Comparison of ENCODE assay signal across 8 cellular contexts in the genomic region with DNA sequence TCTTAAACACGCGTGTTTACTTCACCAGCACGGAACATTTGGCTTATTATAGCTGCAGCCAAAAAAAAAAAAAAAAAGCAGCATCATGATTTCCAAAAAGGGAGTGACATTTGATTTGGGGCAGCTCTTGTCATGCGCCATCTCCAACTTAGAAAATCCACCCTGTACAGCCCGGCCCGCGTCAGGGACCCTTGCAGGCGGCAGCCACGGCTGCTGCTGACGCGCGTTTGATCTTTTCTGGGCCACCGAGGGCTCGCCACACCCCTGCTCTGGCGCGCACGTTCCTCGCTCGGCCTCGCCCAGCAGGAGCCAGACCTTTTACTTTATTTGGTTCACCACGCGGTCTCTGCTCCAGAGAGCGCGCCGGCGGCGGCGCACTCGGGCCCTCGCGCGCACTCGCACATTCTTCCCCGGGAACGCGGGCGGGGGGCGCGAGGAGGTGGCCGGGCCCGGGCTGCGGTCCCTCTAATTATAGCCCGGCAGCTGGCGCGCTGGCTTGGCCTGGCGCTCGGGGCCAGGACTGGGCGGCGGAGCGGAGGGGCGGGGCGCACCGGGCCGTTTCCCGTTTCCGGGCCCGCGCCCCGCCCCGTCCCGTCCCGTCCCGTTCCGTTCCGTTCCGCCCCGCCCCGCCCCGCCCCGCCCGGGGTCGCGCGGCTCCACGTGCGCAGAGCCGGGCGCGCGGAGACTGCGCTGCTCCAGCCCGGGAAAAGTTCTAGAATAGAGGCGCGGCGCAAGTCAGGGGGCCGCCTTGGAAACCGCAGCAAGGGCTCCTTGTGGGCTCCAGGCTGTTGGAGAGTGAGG. TPM values are rescaled to one million over a fixed set of nuclear protein-coding genes. Genes with fewer than 3 reads are reported as not detected.
DNase-seq lines count a peak whose midpoint lies in the region; ATAC-seq and TF ChIP-seq lines count a peak whose summit lies in the region.

No MANE protein-coding gene starts in this region.

- peak overlapping the region; percentile 78 to 93 (median 89) for H3K4me3 Mint-ChIP-seq in naive thymus-derived CD8-positive, alpha-beta T cell

- peak overlapping the region; percentile 74 to 98 (median 96) for H3K27ac Mint-ChIP-seq in naive thymus-derived CD8-positive, alpha-beta T cell

- no peaks in the 10 kb centered on the region for H3K36me3 ChIP-seq in fibroblast of lung (ENCODE audit: control insufficient read depth, insufficient read depth, low read length)

- H3K9me3 Mint-ChIP-seq in naive thymus-derived CD8-positive, alpha-beta T cell, result no peaks in the 10 kb centered on the region

- H3K9me3 ChIP-seq in fibroblast of lung (ENCODE audit: control insufficient read depth, insufficient read depth, low read depth, low read length), result no peaks in the 10 kb centered on the region

- H3K27ac ChIP-seq in fibroblast of lung (ENCODE audit: insufficient read depth, low read length) (peak overlapping the region; percentile 94), substantia nigra (ENCODE audit: low read depth, low read length, poor library complexity, severe bottlenecking) (peak overlapping the region; percentile 99)

- H3K79me2 ChIP-seq in fibroblast of lung (ENCODE audit: control insufficient read depth, insufficient read depth, low read length), result peaks cover 23% of the 10 kb centered on the region

- POLR2A ChIA-PET in naive thymus-derived CD8-positive, alpha-beta T cell (lab: Charles Lee), result interaction anchor here (0.6 to 5.8 kb wide), 15 partner anchors 9 to 543 kb away, joined by 3 to 193 read pairs (median 4); a partner anchor contains a TSS

- H4K20me1 ChIP-seq in fibroblast of lung (ENCODE audit: control insufficient read depth, extremely low read depth, insufficient read depth, low read length), result no peaks in the 10 kb centered on the region

- DNase-seq in Daoy (ENCODE audit: low read depth), result peak; percentile 94
- DNase-seq in Jurkat, Clone E6-1 (ENCODE audit: low read depth, low spot score), result peak; percentile 81
- peak; percentile 89 for DNase-seq in RPMI7951 (ENCODE audit: low read depth)
- peak; percentile 28 to 54 for DNase-seq in activated T-helper 1 cell treated with anti-CD3 and anti-CD28 coated beads, Interleukin-2, amount 50 U/mL, for 16 hours (ENCODE audit: low read depth in 1 of 2, low spot score in 1 of 2)
- peak; percentile 87 to 89 for DNase-seq in fibroblast of lung (ENCODE audit: low read depth in 2 of 2)
- DNase-seq in naive thymus-derived CD8-positive, alpha-beta T cell, result peak; percentile 56 to 86 (median 73)
- peak in 48 of 49 donors; percentile 42 to 97 (median 86) for DNase-seq in substantia nigra (lab: John Stamatoyannopoulos, UW)

- H3K4me3 ChIP-seq in Jurkat, Clone E6-1 (ENCODE audit: low read length), result peak overlapping the region; percentile 59
- peak overlapping the region; percentile 46 to 66 (median 60) for H3K4me3 ChIP-seq in fibroblast of lung (replicated peaks in 1 of 4; ENCODE audit: control extremely low read depth in 1 of 4, insufficient read depth in 1 of 4, low read depth in 3 of 4, low read length in 4 of 4)

- peak overlapping the region; percentile 92 for H3K4me2 ChIP-seq in fibroblast of lung (ENCODE audit: extremely low read depth, insufficient read depth, low read length)

- no peak overlapping the region for H2AFZ ChIP-seq in fibroblast of lung (ENCODE audit: low read length)

- H3K36me3 Mint-ChIP-seq in naive thymus-derived CD8-positive, alpha-beta T cell, result peaks cover 2 to 17% (median 3%) of the 10 kb centered on the region in 3 donors

- peak in 1 of 2 donors; percentile 6 for TF ChIP-seq CTCF in fibroblast of lung (conservative IDR thresholded peaks at IDR 0.05 in 1 of 2, IDR thresholded peaks at IDR 0.05 in 1 of 2; ENCODE audit: low read depth in 1 of 2, low read length in 2 of 2)

- H3K27me3 ChIP-seq in fibroblast of lung (ENCODE audit: control insufficient read depth, insufficient read depth, low read length), result no peaks in the 10 kb centered on the region

- no peaks in the 10 kb centered on the region for H3K27me3 Mint-ChIP-seq in naive thymus-derived CD8-positive, alpha-beta T cell

- H3K9ac ChIP-seq in fibroblast of lung (ENCODE audit: insufficient read depth, low read length), result peak overlapping the region; percentile 86

- peaks cover 14 to 62% (median 46%) of the 10 kb centered on the region in 4 donors for H3K4me1 Mint-ChIP-seq in naive thymus-derived CD8-positive, alpha-beta T cell

- peak; percentile 68 for ATAC-seq in GM21723 (IDR thresholded peaks at IDR 0.05; ENCODE audit: unreplicated experiment)
- ATAC-seq in naive thymus-derived CD8-positive, alpha-beta T cell, result peak; percentile 61 to 72

- peaks cover 23% of the 10 kb centered on the region for H3K4me1 ChIP-seq in fibroblast of lung (ENCODE audit: control insufficient read depth, extremely low read depth, insufficient read depth, low read length)

RNA-seq across cellular contexts. Expression of a gene that starts 10.2 kb away (rescaled TPM):
- 50.6 and 51.9 TPM in 2 replicates for total RNA-seq in Daoy (2014; rRNA removed; shearing (Covaris generic))
- 96.1 TPM for polyA plus RNA-seq in Jurkat, Clone E6-1 (2012; ENCODE audit: insufficient read depth, insufficient read length)
- total RNA-seq in RPMI7951 (2014; rRNA removed; shearing (Covaris generic)), result 41.6 and 47.7 TPM in 2 replicates
- 71.8 and 113 TPM in 2 replicates for total RNA-seq in fibroblast of lung
- 17.8 and 28.2 TPM in 2 replicates for polyA plus RNA-seq in fibroblast of lung
- polyA plus RNA-seq in fibroblast of lung (2012), result 28.9 and 44.7 TPM in 2 replicates
- polyA minus RNA-seq in fibroblast of lung (ENCODE audit: low replicate concordance), result 38.6 and 48.1 TPM in 2 replicates
- 100 to 1,000 TPM; 165 to 183 TPM for total RNA-seq in naive thymus-derived CD8-positive, alpha-beta T cell
- polyA plus RNA-seq in naive thymus-derived CD8-positive, alpha-beta T cell, result 10 to 100 TPM; 25.8 to 51.0 (median 30.4) TPM

Comparison
In these comparisons a context has a peak if more than half of its experiments do, and no peak if none do; other contexts are left out.
1. Peak in every context shown above with its lines: DNase-seq, ATAC-seq, H3K4me3 ChIP-seq and H3K27ac ChIP-seq.
2. DNase-seq: peak in every context shown above with its lines; median percentile 94 in Daoy; 89 in RPMI7951; 88 in fibroblast of lung; 86 in substantia nigra; 81 in Jurkat, Clone E6-1; 73 in naive thymus-derived CD8-positive, alpha-beta T cell; 41 in activated T-helper 1 cell treated with anti-CD3 and anti-CD28 coated beads, Interleukin-2, amount 50 U/mL, for 16 hours.